Comparison of ENCODE assay signal across 1 cellular context in genomic region chr16:56610017-56610608, GRCh38.
TF ChIP-seq lines count a peak whose summit lies in the region.

No MANE protein-coding gene starts in this region.

TF ChIP-seq in HepG2, 621 proteins besides CTCF, POLR2A, EP300 and RAD21 (continued from another document and continues in another):
- TF ChIP-seq ZNF747 (CRISPR knock-in tag; IDR thresholded peaks at IDR 0.05; ENCODE audit: borderline replicate concordance) (0 out of 2 replicates have a peak, but pooled peaks have one; percentile 20), ATF7 (IDR thresholded peaks at IDR 0.05) (no peak), ATF7 (CRISPR knock-in tag; IDR thresholded peaks at IDR 0.05) (peak; percentile 76; the same call in 1 of the 2 replicates), MIXL1 (CRISPR knock-in tag; IDR thresholded peaks at IDR 0.05) (0 out of 2 replicates have a peak, but pooled peaks have one; percentile 54), ZNF772 (CRISPR knock-in tag; IDR thresholded peaks at IDR 0.05) (peak; percentile 43; the same call in 1 of the 2 replicates), ZNF691 (CRISPR knock-in tag; IDR thresholded peaks at IDR 0.05; ENCODE audit: borderline replicate concordance, low read depth) (peak; percentile 72; the same call in 1 of the 2 replicates), ZMAT5 (CRISPR knock-in tag; IDR thresholded peaks at IDR 0.05; ENCODE audit: borderline replicate concordance, low read depth) (no peak), ZC3H13 (CRISPR knock-in tag; IDR thresholded peaks at IDR 0.05) (peak; percentile 59; the same call in 1 of the 2 replicates), GATAD2A (CRISPR knock-in tag; IDR thresholded peaks at IDR 0.05) (peak; percentile 26; the same call in 1 of the 2 replicates), CHCHD3 (CRISPR knock-in tag; IDR thresholded peaks at IDR 0.05) (0 out of 2 replicates have a peak, but pooled peaks have one; percentile 52), ZSCAN25 (CRISPR knock-in tag; IDR thresholded peaks at IDR 0.05) (peak; percentile 65), RARG (CRISPR knock-in tag; IDR thresholded peaks at IDR 0.05; ENCODE audit: low read depth) (no peak), TGIF2 (CRISPR knock-in tag; IDR thresholded peaks at IDR 0.05) (no peak), GTF2F1 (IDR thresholded peaks at IDR 0.05; ENCODE audit: low read length) (no peak), FUBP1 (CRISPR knock-in tag; IDR thresholded peaks at IDR 0.05; ENCODE audit: borderline replicate concordance) (no peak), GFI1 (CRISPR knock-in tag; IDR thresholded peaks at IDR 0.05; ENCODE audit: borderline replicate concordance) (peak; percentile 29; the same call in 1 of the 2 replicates), ZNF510 (CRISPR knock-in tag; IDR thresholded peaks at IDR 0.05; ENCODE audit: low read depth) (0 out of 2 replicates have a peak, but pooled peaks have one; percentile 52), ASH2L (IDR thresholded peaks at IDR 0.05; ENCODE audit: insufficient read length, low read depth, low read length) (no peak), ZNF564 (CRISPR knock-in tag; IDR thresholded peaks at IDR 0.05) (no peak), GATAD1 (CRISPR knock-in tag; IDR thresholded peaks at IDR 0.05) (no peak), FOXP1 (IDR thresholded peaks at IDR 0.05) (no peak), FOXP1 (CRISPR knock-in tag; IDR thresholded peaks at IDR 0.05) (no peak), ZNF335 (CRISPR knock-in tag; IDR thresholded peaks at IDR 0.05) (0 out of 2 replicates have a peak, but pooled peaks have one; percentile 7), ZKSCAN5 (CRISPR knock-in tag; IDR thresholded peaks at IDR 0.05) (no peak)
- TF ChIP-seq, protein P1, sequence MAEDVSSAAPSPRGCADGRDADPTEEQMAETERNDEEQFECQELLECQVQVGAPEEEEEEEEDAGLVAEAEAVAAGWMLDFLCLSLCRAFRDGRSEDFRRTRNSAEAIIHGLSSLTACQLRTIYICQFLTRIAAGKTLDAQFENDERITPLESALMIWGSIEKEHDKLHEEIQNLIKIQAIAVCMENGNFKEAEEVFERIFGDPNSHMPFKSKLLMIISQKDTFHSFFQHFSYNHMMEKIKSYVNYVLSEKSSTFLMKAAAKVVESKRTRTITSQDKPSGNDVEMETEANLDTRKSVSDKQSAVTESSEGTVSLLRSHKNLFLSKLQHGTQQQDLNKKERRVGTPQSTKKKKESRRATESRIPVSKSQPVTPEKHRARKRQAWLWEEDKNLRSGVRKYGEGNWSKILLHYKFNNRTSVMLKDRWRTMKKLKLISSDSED (CRISPR knock-in tag; IDR thresholded peaks at IDR 0.05): no peak
- TF ChIP-seq, protein P2, sequence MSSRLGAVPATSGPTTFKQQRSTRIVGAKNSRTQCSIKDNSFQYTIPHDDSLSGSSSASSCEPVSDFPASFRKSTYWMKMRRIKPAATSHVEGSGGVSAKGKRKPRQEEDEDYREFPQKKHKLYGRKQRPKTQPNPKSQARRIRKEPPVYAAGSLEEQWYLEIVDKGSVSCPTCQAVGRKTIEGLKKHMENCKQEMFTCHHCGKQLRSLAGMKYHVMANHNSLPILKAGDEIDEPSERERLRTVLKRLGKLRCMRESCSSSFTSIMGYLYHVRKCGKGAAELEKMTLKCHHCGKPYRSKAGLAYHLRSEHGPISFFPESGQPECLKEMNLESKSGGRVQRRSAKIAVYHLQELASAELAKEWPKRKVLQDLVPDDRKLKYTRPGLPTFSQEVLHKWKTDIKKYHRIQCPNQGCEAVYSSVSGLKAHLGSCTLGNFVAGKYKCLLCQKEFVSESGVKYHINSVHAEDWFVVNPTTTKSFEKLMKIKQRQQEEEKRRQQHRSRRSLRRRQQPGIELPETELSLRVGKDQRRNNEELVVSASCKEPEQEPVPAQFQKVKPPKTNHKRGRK (CRISPR knock-in tag; IDR thresholded peaks at IDR 0.05): no peak
- TF ChIP-seq, protein P3, sequence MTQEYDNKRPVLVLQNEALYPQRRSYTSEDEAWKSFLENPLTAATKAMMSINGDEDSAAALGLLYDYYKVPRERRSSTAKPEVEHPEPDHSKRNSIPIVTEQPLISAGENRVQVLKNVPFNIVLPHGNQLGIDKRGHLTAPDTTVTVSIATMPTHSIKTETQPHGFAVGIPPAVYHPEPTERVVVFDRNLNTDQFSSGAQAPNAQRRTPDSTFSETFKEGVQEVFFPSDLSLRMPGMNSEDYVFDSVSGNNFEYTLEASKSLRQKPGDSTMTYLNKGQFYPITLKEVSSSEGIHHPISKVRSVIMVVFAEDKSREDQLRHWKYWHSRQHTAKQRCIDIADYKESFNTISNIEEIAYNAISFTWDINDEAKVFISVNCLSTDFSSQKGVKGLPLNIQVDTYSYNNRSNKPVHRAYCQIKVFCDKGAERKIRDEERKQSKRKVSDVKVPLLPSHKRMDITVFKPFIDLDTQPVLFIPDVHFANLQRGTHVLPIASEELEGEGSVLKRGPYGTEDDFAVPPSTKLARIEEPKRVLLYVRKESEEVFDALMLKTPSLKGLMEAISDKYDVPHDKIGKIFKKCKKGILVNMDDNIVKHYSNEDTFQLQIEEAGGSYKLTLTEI (CRISPR knock-in tag; conservative IDR thresholded peaks at IDR 0.05): no peak
- TF ChIP-seq, protein P4, sequence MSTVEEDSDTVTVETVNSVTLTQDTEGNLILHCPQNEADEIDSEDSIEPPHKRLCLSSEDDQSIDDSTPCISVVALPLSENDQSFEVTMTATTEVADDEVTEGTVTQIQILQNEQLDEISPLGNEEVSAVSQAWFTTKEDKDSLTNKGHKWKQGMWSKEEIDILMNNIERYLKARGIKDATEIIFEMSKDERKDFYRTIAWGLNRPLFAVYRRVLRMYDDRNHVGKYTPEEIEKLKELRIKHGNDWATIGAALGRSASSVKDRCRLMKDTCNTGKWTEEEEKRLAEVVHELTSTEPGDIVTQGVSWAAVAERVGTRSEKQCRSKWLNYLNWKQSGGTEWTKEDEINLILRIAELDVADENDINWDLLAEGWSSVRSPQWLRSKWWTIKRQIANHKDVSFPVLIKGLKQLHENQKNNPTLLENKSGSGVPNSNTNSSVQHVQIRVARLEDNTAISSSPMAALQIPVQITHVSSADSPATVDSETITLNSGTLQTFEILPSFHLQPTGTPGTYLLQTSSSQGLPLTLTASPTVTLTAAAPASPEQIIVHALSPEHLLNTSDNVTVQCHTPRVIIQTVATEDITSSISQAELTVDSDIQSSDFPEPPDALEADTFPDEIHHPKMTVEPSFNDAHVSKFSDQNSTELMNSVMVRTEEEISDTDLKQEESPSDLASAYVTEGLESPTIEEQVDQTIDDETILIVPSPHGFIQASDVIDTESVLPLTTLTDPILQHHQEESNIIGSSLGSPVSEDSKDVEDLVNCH (CRISPR knock-in tag; IDR thresholded peaks at IDR 0.05): 0 out of 2 replicates have a peak, but pooled peaks have one; percentile 31
- TF ChIP-seq, protein P5, sequence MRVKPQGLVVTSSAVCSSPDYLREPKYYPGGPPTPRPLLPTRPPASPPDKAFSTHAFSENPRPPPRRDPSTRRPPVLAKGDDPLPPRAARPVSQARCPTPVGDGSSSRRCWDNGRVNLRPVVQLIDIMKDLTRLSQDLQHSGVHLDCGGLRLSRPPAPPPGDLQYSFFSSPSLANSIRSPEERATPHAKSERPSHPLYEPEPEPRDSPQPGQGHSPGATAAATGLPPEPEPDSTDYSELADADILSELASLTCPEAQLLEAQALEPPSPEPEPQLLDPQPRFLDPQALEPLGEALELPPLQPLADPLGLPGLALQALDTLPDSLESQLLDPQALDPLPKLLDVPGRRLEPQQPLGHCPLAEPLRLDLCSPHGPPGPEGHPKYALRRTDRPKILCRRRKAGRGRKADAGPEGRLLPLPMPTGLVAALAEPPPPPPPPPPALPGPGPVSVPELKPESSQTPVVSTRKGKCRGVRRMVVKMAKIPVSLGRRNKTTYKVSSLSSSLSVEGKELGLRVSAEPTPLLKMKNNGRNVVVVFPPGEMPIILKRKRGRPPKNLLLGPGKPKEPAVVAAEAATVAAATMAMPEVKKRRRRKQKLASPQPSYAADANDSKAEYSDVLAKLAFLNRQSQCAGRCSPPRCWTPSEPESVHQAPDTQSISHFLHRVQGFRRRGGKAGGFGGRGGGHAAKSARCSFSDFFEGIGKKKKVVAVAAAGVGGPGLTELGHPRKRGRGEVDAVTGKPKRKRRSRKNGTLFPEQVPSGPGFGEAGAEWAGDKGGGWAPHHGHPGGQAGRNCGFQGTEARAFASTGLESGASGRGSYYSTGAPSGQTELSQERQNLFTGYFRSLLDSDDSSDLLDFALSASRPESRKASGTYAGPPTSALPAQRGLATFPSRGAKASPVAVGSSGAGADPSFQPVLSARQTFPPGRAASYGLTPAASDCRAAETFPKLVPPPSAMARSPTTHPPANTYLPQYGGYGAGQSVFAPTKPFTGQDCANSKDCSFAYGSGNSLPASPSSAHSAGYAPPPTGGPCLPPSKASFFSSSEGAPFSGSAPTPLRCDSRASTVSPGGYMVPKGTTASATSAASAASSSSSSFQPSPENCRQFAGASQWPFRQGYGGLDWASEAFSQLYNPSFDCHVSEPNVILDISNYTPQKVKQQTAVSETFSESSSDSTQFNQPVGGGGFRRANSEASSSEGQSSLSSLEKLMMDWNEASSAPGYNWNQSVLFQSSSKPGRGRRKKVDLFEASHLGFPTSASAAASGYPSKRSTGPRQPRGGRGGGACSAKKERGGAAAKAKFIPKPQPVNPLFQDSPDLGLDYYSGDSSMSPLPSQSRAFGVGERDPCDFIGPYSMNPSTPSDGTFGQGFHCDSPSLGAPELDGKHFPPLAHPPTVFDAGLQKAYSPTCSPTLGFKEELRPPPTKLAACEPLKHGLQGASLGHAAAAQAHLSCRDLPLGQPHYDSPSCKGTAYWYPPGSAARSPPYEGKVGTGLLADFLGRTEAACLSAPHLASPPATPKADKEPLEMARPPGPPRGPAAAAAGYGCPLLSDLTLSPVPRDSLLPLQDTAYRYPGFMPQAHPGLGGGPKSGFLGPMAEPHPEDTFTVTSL (CRISPR knock-in tag; IDR thresholded peaks at IDR 0.05; ENCODE audit: borderline replicate concordance): no peak
- TF ChIP-seq, protein P6, sequence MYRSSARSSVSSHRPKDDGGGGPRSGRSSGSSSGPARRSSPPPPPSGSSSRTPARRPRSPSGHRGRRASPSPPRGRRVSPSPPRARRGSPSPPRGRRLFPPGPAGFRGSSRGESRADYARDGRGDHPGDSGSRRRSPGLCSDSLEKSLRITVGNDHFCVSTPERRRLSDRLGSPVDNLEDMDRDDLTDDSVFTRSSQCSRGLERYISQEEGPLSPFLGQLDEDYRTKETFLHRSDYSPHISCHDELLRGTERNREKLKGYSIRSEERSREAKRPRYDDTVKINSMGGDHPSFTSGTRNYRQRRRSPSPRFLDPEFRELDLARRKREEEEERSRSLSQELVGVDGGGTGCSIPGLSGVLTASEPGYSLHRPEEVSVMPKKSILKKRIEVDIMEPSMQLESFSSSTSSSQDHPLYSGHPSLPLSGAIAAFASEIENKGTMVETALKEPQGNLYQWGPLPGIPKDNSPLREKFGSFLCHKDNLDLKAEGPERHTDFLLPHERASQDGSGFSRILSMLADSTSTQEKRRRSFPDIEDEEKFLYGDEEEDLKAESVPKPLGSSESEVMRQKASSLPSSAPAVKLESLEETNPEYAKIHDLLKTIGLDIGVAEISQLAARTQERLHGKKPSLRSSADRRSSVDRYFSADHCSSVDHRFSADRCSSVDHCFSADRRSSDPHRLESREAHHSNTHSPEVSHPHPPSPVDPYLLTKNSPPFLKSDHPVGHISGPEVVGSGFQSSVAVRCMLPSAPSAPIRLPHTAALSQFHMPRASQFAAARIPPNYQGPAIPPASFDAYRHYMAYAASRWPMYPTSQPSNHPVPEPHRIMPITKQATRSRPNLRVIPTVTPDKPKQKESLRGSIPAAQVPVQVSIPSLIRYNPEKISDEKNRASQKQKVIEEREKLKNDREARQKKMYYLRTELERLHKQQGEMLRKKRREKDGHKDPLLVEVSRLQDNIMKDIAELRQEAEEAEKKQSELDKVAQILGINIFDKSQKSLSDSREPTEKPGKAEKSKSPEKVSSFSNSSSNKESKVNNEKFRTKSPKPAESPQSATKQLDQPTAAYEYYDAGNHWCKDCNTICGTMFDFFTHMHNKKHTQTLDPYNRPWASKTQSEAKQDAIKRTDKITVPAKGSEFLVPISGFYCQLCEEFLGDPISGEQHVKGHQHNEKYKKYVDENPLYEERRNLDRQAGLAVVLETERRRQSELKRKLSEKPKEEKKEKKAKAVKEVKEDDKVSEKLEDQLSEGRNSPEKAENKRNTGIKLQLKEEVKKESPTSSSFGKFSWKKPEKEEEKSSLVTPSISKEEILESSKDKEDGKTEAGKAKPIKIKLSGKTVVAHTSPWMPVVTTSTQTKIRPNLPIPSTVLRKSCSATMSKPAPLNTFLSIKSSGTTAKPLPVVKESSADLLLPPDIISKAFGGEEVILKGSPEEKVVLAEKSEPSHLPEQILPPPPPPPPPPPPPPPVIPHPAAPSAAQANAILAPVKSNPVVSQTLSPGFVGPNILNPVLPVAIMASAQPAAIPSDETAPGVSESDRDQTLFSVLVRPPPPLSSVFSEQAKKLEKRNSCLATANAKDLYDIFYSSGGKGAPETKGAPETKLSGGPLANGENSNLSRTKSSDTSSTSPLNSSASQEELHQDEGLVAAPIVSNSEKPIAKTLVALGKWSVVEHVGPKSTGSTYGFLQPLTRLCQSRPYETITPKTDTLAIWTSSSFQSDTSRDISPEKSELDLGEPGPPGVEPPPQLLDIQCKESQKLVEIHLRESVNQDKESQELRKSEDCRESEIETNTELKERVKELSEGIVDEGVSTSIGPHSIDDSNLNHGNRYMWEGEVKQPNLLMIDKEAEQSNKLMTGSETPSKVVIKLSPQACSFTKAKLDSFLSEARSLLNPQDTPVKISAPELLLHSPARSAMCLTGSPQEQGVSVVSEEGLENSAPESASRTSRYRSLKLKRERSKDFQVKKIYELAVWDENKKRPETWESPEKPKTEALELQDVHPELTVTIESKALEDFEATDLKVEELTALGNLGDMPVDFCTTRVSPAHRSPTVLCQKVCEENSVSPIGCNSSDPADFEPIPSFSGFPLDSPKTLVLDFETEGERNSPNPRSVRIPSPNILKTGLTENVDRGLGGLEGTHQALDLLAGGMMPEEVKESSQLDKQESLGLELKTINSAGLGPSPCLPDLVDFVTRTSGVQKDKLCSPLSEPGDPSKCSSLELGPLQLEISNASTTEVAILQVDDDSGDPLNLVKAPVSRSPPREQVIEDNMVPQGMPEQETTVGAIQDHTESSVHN (CRISPR knock-in tag; IDR thresholded peaks at IDR 0.05): 0 out of 2 replicates have a peak, but pooled peaks have one; percentile 17
